22 cellular contexts compared by ENCODE assay signal in the genomic region with DNA sequence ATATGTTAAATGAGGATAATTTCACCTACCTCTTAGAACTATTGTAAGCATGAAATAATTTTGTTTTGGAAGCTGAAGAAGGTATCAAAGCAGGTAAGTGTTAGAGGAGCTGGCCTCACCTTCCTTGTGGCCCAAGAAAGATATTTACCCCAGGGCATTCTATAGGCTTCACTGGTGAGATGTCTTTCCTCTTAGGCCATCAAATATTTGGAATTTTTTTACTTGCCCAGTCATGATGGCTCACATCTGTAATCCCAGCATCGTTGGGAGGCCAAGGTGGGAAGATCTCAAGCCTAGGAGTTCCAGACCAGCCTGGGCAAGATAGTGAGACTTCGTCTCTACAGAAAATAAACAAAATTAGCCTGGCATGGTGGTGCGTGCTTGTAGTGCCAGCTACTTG.
"Had no signal": no experiment of that assay in that cellular context is flagged by ENCODE, and none has a peak within 500 bp of the region (broad histone marks: within the 10 kb centered on the region; RNA-seq: fewer than 3 reads in every experiment).

No MANE protein-coding gene starts in this region.

- H3K4me1 Mint-ChIP-seq: activated B cell treated with CpG ODN at 0.5 μM for 24 hours had no signal

- DNase-seq: activated B cell treated with CpG ODN at 0.5 μM for 24 hours; activated CD4-positive, alpha-beta T cell treated with anti-CD3 and anti-CD28 coated beads for 4 hours; activated CD8-positive, alpha-beta T cell treated with anti-CD3 and anti-CD28 coated beads, Interleukin-2, amount 10 ng/mL, durations not matched to agents 7 days and 5 days; activated naive CD4-positive, alpha-beta T cell treated with Interleukin-2 at 50 U/mL for 16 hours; activated naive CD8-positive, alpha-beta T cell treated with anti-CD3 and anti-CD28 coated beads, Interleukin-2, amount 10 ng/mL, durations not matched to agents 7 days and 5 days; activated T-cell treated with anti-CD3 and anti-CD28 coated beads, Interleukin-2, amount 50 U/mL, for 24 hours; amygdala; caudate nucleus; dorsolateral prefrontal cortex; heart right ventricle; kidney glomerular epithelial cell; mesenchymal stem cell; natural killer cell; pancreas; stimulated activated CD4-positive, alpha-beta T cell treated with anti-CD3 and anti-CD28 coated beads, Interleukin-4, amount 100 ng/mL, for 1 hour; stimulated activated naive CD8-positive, alpha-beta T cell treated with anti-CD3 and anti-CD28 coated beads, Interleukin-15, amount 100 ng/mL, for 72 hours; transverse colon had no signal

- H3K9me3 ChIP-seq: heart right ventricle, neutrophil, pancreas, suprapubic skin, transverse colon had no signal

- FAIRE-seq: pancreas had no signal

- H3K27me3 Mint-ChIP-seq: activated B cell treated with CpG ODN at 0.5 μM for 24 hours; activated naive CD8-positive, alpha-beta T cell treated with anti-CD3 and anti-CD28 coated beads, Interleukin-2, amount 10 ng/mL, durations not matched to agents 7 days and 5 days; stimulated activated naive CD8-positive, alpha-beta T cell treated with anti-CD3 and anti-CD28 coated beads, Interleukin-15, amount 100 ng/mL, for 72 hours had no signal

- ATAC-seq: activated CD8-positive, alpha-beta T cell treated with anti-CD3 and anti-CD28 coated beads, Interleukin-2, amount 10 ng/mL, durations not matched to agents 7 days and 5 days; heart right ventricle; natural killer cell; pancreas; sciatic nerve; stimulated activated naive CD8-positive, alpha-beta T cell treated with anti-CD3 and anti-CD28 coated beads, Interleukin-15, amount 100 ng/mL, for 72 hours had no signal

- H3K27ac Mint-ChIP-seq: activated B cell treated with CpG ODN at 0.5 μM for 24 hours; activated CD8-positive, alpha-beta T cell treated with anti-CD3 and anti-CD28 coated beads, Interleukin-2, amount 10 ng/mL, durations not matched to agents 7 days and 5 days; activated naive CD8-positive, alpha-beta T cell treated with anti-CD3 and anti-CD28 coated beads, Interleukin-2, amount 10 ng/mL, durations not matched to agents 7 days and 5 days; activated T-cell treated with anti-CD3 and anti-CD28 coated beads, Interleukin-2, amount 50 U/mL, for 24 hours; activated T-helper 2 cell treated with anti-CD3 and anti-CD28 coated beads, Interferon-gamma antibody, Interleukin-2, Interleukin-4, amounts not matched to agents 10 μg/mL and 5 μg/mL and 100 μg/mL, durations not matched to agents 14 hours and 24 hours and 36 hours; natural killer cell; stimulated activated naive CD8-positive, alpha-beta T cell treated with anti-CD3 and anti-CD28 coated beads, Interleukin-15, amount 100 ng/mL, for 72 hours had no signal

- H3K36me3 Mint-ChIP-seq: natural killer cell had no signal

- H3K9me3 Mint-ChIP-seq: activated B cell treated with CpG ODN at 0.5 μM for 24 hours; activated T-cell treated with anti-CD3 and anti-CD28 coated beads, Interleukin-2, amount 50 U/mL, for 24 hours; natural killer cell had no signal

- H3K27me3 ChIP-seq: heart right ventricle, neutrophil, suprapubic skin, transverse colon had no signal

- H3K4me1 ChIP-seq: pancreas, suprapubic skin, transverse colon had no signal

- H3K4me3 Mint-ChIP-seq: activated B cell treated with CpG ODN at 0.5 μM for 24 hours; activated CD8-positive, alpha-beta T cell treated with anti-CD3 and anti-CD28 coated beads, Interleukin-2, amount 10 ng/mL, durations not matched to agents 7 days and 5 days; activated naive CD8-positive, alpha-beta T cell treated with anti-CD3 and anti-CD28 coated beads, Interleukin-2, amount 10 ng/mL, durations not matched to agents 7 days and 5 days; activated T-cell treated with anti-CD3 and anti-CD28 coated beads, Interleukin-2, amount 50 U/mL, for 24 hours; natural killer cell; stimulated activated naive CD8-positive, alpha-beta T cell treated with anti-CD3 and anti-CD28 coated beads, Interleukin-15, amount 100 ng/mL, for 72 hours had no signal

- H3K36me3 ChIP-seq: heart right ventricle, neutrophil, pancreas, suprapubic skin, transverse colon had no signal

- H3K4me3 ChIP-seq: dorsolateral prefrontal cortex, heart right ventricle, pancreas, smooth muscle cell, suprapubic skin, transverse colon had no signal
